Comparison of ENCODE assay signal across 17 cellular contexts in the genomic region with DNA sequence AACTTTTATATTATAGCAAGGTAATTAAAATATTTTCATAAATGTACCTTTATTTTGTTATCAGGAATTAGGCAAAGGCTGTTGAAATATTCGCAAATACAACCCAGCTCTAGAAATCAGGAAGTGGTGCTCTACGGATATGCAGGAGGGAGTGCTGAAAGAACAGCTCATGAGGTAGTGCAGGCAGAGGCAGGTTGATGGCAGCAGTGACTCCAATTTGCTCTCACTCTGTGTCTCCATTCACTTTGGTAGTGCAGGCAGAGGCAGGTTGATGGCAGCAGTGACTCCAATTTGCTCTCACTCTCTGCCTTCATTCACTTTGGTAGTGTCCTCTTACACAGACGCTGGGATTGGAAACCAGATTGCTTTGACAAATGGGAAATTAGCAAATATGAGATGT.
DNase-seq lines count a peak whose midpoint lies in the region; ATAC-seq and TF ChIP-seq lines count a peak whose summit lies in the region.
"Had no signal": no experiment of that assay in that cellular context is flagged by ENCODE, and none has a peak within 500 bp of the region (broad histone marks: within the 10 kb centered on the region; RNA-seq: fewer than 3 reads in every experiment).

No MANE protein-coding gene starts in this region.

- no peak for TF ChIP-seq CTCF in lower lobe of right lung (IDR thresholded peaks at IDR 0.05)

- in situ Hi-C loops in KBM-7 (cut with MboI; ENCODE audit: low pct_unique_long_range_greater_than_20kb, low sequenced_read_pairs), result no loop called here

- H3K4me1 ChIP-seq in lower lobe of right lung, result no peaks in the 10 kb centered on the region

- no peaks in the 10 kb centered on the region for H3K27me3 ChIP-seq in lower lobe of right lung (ENCODE audit: low read depth)

- H3K27ac Mint-ChIP-seq in stimulated activated naive CD8-positive, alpha-beta T cell treated with anti-CD3 and anti-CD28 coated beads, Interleukin-15, amount 100 ng/mL, for 72 hours, result no peak overlapping the region
- H3K27ac Mint-ChIP-seq: activated CD4-positive, alpha-beta T cell treated with anti-CD3 and anti-CD28 coated beads, Interleukin-2, amount 10 ng/mL, durations not matched to agents 24 days and 14 days had no signal

- no peak overlapping the region for H3K4me3 ChIP-seq in lower lobe of right lung

- ATAC-seq in stimulated activated naive CD8-positive, alpha-beta T cell treated with anti-CD3 and anti-CD28 coated beads, Interleukin-15, amount 100 ng/mL, for 72 hours, result no peak
- ATAC-seq in GM18511 (IDR thresholded peaks at IDR 0.05; ENCODE audit: unreplicated experiment) (no peak), lower lobe of right lung (no peak)
- ATAC-seq: Panc1 had no signal

- no peak overlapping the region for H3K4me3 Mint-ChIP-seq in stimulated activated naive CD8-positive, alpha-beta T cell treated with anti-CD3 and anti-CD28 coated beads, Interleukin-15, amount 100 ng/mL, for 72 hours
- H3K4me3 Mint-ChIP-seq: activated CD4-positive, alpha-beta T cell treated with anti-CD3 and anti-CD28 coated beads, Interleukin-2, amount 10 ng/mL, durations not matched to agents 24 days and 14 days; central memory CD8-positive, alpha-beta T cell had no signal

- peaks cover 15 to 30% of the 10 kb centered on the region in 2 donors for H3K9me3 Mint-ChIP-seq in stimulated activated naive CD8-positive, alpha-beta T cell treated with anti-CD3 and anti-CD28 coated beads, Interleukin-15, amount 100 ng/mL, for 72 hours

- no peaks in the 10 kb centered on the region for H3K4me1 Mint-ChIP-seq in stimulated activated naive CD8-positive, alpha-beta T cell treated with anti-CD3 and anti-CD28 coated beads, Interleukin-15, amount 100 ng/mL, for 72 hours
- H3K4me1 Mint-ChIP-seq: activated CD4-positive, alpha-beta T cell treated with anti-CD3 and anti-CD28 coated beads, Interleukin-2, amount 10 ng/mL, durations not matched to agents 24 days and 14 days; central memory CD8-positive, alpha-beta T cell had no signal

- H3K9me3 ChIP-seq in lower lobe of right lung, result no peaks in the 10 kb centered on the region

- no peak overlapping the region for H3K27ac ChIP-seq in lower lobe of right lung
- H3K27ac ChIP-seq: epithelial cell of prostate had no signal

- intact Hi-C loops in lower lobe of right lung (cut with DNase I), result no loop called here

- DNase-seq in DMS153 (lab: John Stamatoyannopoulos, UW), result peak; percentile 82
- peak; percentile 8 for DNase-seq in KBM-7
- peak; percentile 30 for DNase-seq in OCI-M1 (lab: John Stamatoyannopoulos, UW)
- peak; percentile 45 for DNase-seq in iPS-NIHi7 (ENCODE audit: extremely low spot score)
- no peak for DNase-seq in NCI-H2107 (lab: John Stamatoyannopoulos, UW)
- DNase-seq in stimulated activated naive CD8-positive, alpha-beta T cell treated with anti-CD3 and anti-CD28 coated beads, Interleukin-15, amount 100 ng/mL, for 72 hours, result no peak
- DNase-seq in lower lobe of right lung, result no peak
- DNase-seq: activated CD4-positive, alpha-beta T cell treated with anti-CD3 and anti-CD28 coated beads, Interleukin-2, amount 10 ng/mL, durations not matched to agents 24 days and 14 days; activated T-cell treated with anti-CD3 and anti-CD28 coated beads, Interleukin-2, amount 50 U/mL, for 1 hour; GF-D8; left cardiac atrium; NCI-H2227 treated with DMSO at 0.1 percent for 48 hours; T-helper 2 cell had no signal

- no peaks in the 10 kb centered on the region for H3K27me3 Mint-ChIP-seq in stimulated activated naive CD8-positive, alpha-beta T cell treated with anti-CD3 and anti-CD28 coated beads, Interleukin-15, amount 100 ng/mL, for 72 hours
- H3K27me3 Mint-ChIP-seq: activated CD4-positive, alpha-beta T cell treated with anti-CD3 and anti-CD28 coated beads, Interleukin-2, amount 10 ng/mL, durations not matched to agents 24 days and 14 days; central memory CD8-positive, alpha-beta T cell had no signal

- no peaks in the 10 kb centered on the region for H3K36me3 ChIP-seq in lower lobe of right lung

Comparison
In these comparisons a context has a peak if more than half of its experiments do, and no peak if none do; other contexts are left out.
1. DNase-seq: peak in DMS153 (single experiment), KBM-7 (single experiment), OCI-M1 (single experiment) and iPS-NIHi7 (single experiment); none in NCI-H2107 (single experiment), stimulated activated naive CD8-positive, alpha-beta T cell treated with anti-CD3 and anti-CD28 coated beads, Interleukin-15, amount 100 ng/mL, for 72 hours (0 of 2) and lower lobe of right lung (single experiment).